18 cellular contexts compared by ENCODE assay signal in genomic region chr1:6298940-6299465, GRCh38. TPM values are rescaled to one million over a fixed set of nuclear protein-coding genes. Genes with fewer than 3 reads are reported as not detected.
DNase-seq lines count a peak whose midpoint lies in the region; ATAC-seq and TF ChIP-seq lines count a peak whose summit lies in the region.
"Had no signal": no experiment of that assay in that cellular context is flagged by ENCODE, and none has a peak within 500 bp of the region (broad histone marks: within the 10 kb centered on the region; RNA-seq: fewer than 3 reads in every experiment).

No MANE protein-coding gene starts in this region.

- H3K27me3 Mint-ChIP-seq in H9 (ENCODE audit: low read depth), result no peaks in the 10 kb centered on the region; the same call in 1 of the 2 replicates
- H3K27me3 Mint-ChIP-seq in effector memory CD8-positive, alpha-beta T cell, result no peaks in the 10 kb centered on the region
- no peaks in the 10 kb centered on the region for H3K27me3 Mint-ChIP-seq in nephron progenitor cell (ENCODE audit: low read depth, poor library complexity)
- H3K27me3 Mint-ChIP-seq: B cell had no signal

- H3K56ac ChIP-seq in H9 (ENCODE audit: insufficient read length, low read depth, low read length), result no peak overlapping the region

- no peak overlapping the region for H3K9ac ChIP-seq in H9 (ENCODE audit: extremely low read depth, insufficient read length, low read length)

- CTCF ChIA-PET in PC-9 (lab: Charles Lee), result no interaction called here

- H3K27me3 ChIP-seq in H9 (ENCODE audit: insufficient read depth, low read length), result no peaks in the 10 kb centered on the region
- no peaks in the 10 kb centered on the region for H3K27me3 ChIP-seq in SJCRH30
- no peaks in the 10 kb centered on the region for H3K27me3 ChIP-seq in PC-9 (ENCODE audit: insufficient read depth, low read depth)

- H3K4me3 ChIP-seq in SJCRH30 (no peak overlapping the region), PC-9 (no peak overlapping the region)
- H3K4me3 ChIP-seq: K562, SK-N-MC had no signal

- no TSS peak for BruUV-seq in PC-9 (replicated peaks; lab: Mats Ljungman, UMichigan)

- no peak overlapping the region for H2BK15ac ChIP-seq in H9 (ENCODE audit: low read depth, low read length)

- H3K36me3 ChIP-seq in SJCRH30, result peaks cover 10% of the 10 kb centered on the region
- H3K36me3 ChIP-seq in PC-9 (ENCODE audit: low read depth), result no peaks in the 10 kb centered on the region

- H4K20me1 ChIP-seq in H9 (ENCODE audit: control insufficient read depth, insufficient read depth, insufficient read length) (no peaks in the 10 kb centered on the region), PC-9 (ENCODE audit: insufficient read depth) (no peaks in the 10 kb centered on the region)

- no peak overlapping the region for H2BK5ac ChIP-seq in H9 (ENCODE audit: insufficient read length, low read length)

- no peaks in the 10 kb centered on the region for H3K9me3 Mint-ChIP-seq in H9
- H3K9me3 Mint-ChIP-seq in effector memory CD8-positive, alpha-beta T cell, result no peaks in the 10 kb centered on the region
- H3K9me3 Mint-ChIP-seq in nephron progenitor cell, result peaks cover 5% of the 10 kb centered on the region

- intact Hi-C loops in PC-9 (cut with micrococcal nuclease; ENCODE audit: unreplicated experiment), result no loop called here

- no peak overlapping the region for H2AFZ ChIP-seq in H9 (ENCODE audit: low read length)
- H2AFZ ChIP-seq in PC-9, result no peak overlapping the region

- H4K91ac ChIP-seq in H9 (ENCODE audit: insufficient read length, low read depth, low read length), result no peak overlapping the region

- no peak for DNase-seq in H9
- DNase-seq in SJCRH30, result peak; percentile 34 to 52
- DNase-seq in effector memory CD8-positive, alpha-beta T cell, result no peak
- no peak for DNase-seq in nephron progenitor cell
- no peak for DNase-seq in NCI-H2171 (lab: John Stamatoyannopoulos, UW)
- DNase-seq in MV-4-11 (lab: John Stamatoyannopoulos, UW), result no peak
- DNase-seq in PC-9, result no peak
- DNase-seq: GF-D8, GOT3, NCI-H1694 treated with DMSO at 0.1 percent for 48 hours, NCI-H510A, NCI-H748 treated with DMSO at 0.1 percent for 48 hours had no signal

- H3K4me2 ChIP-seq in H9 (ENCODE audit: insufficient read depth, insufficient read length, low read length) (no peak overlapping the region), PC-9 (no peak overlapping the region)

- no peak overlapping the region for H2BK120ac ChIP-seq in H9 (ENCODE audit: low read depth, low read length, poor library complexity, severe bottlenecking)

- POLR2A ChIA-PET in PC-9 (lab: Charles Lee; ENCODE audit: unreplicated experiment), result no interaction called here

- no peak overlapping the region for H3K14ac ChIP-seq in H9 (ENCODE audit: insufficient read depth, low read length)

- no peaks in the 10 kb centered on the region for H3K4me1 Mint-ChIP-seq in H9
- peaks cover 16 to 24% of the 10 kb centered on the region in 2 donors for H3K4me1 Mint-ChIP-seq in effector memory CD8-positive, alpha-beta T cell (ENCODE audit: low read depth in 2 of 2)
- peaks cover 9% of the 10 kb centered on the region for H3K4me1 Mint-ChIP-seq in nephron progenitor cell
- H3K4me1 Mint-ChIP-seq: B cell had no signal

- WGBS in H9 (ENCODE audit: extremely low coverage, insufficient read length, low lambda C conversion rate), result no CpG with 5 or more reads among the region's 8 CpGs

- no peak for ATAC-seq in effector memory CD8-positive, alpha-beta T cell (replicated peaks)
- ATAC-seq in HG03025 (IDR thresholded peaks at IDR 0.05; ENCODE audit: low FRiP score, unreplicated experiment), result no peak
- ATAC-seq: K562 had no signal

- H3K79me2 ChIP-seq in H9 (ENCODE audit: insufficient read depth, low read length), result no peaks in the 10 kb centered on the region
- no peaks in the 10 kb centered on the region for H3K79me2 ChIP-seq in PC-9 (ENCODE audit: low read depth)

- H3K9me3 ChIP-seq in H9 (ENCODE audit: control insufficient read depth, low read depth, low read length) (no peaks in the 10 kb centered on the region), SJCRH30 (replicated peaks) (no peaks in the 10 kb centered on the region), PC-9 (ENCODE audit: insufficient read depth, low read depth) (no peaks in the 10 kb centered on the region)

- no peak overlapping the region for H4K8ac ChIP-seq in H9 (replicated peaks; ENCODE audit: insufficient read length, low read depth, low read length)

- no peaks in the 10 kb centered on the region for H3K9me2 ChIP-seq in PC-9 (ENCODE audit: insufficient read depth)

- no peak overlapping the region for H2AK5ac ChIP-seq in H9 (ENCODE audit: insufficient read length, low read length)

- H3K23me2 ChIP-seq in H9 (ENCODE audit: insufficient read length, low read depth, low read length, poor library complexity, severe bottlenecking), result no peaks in the 10 kb centered on the region

- H2BK20ac ChIP-seq in H9 (ENCODE audit: low read depth, low read length, poor library complexity, severe bottlenecking), result no peak overlapping the region

- no peaks in the 10 kb centered on the region for H3K79me1 ChIP-seq in H9 (ENCODE audit: insufficient read depth, low read depth, low read length, poor library complexity, severe bottlenecking)

- H3K18ac ChIP-seq in H9 (ENCODE audit: insufficient read length, low read depth, low read length), result no peak overlapping the region

- H3K36me3 Mint-ChIP-seq in H9 (ENCODE audit: insufficient read depth in 1 of 3, low read depth in 3 of 3), result peaks cover 14 to 26% (median 18%) of the 10 kb centered on the region in 3 experiments; a peak in 6 of 7 replicates
- H3K36me3 Mint-ChIP-seq in effector memory CD8-positive, alpha-beta T cell (ENCODE audit: insufficient read depth), result peaks cover 3% of the 10 kb centered on the region
- peaks cover 18% of the 10 kb centered on the region for H3K36me3 Mint-ChIP-seq in nephron progenitor cell (ENCODE audit: low read depth)

- H2BK12ac ChIP-seq in H9 (ENCODE audit: insufficient read length, low read depth, low read length), result no peak overlapping the region

- H3K27ac Mint-ChIP-seq in H9 (peak overlapping the region in 2 of 3 experiments; percentile 54 to 89; a peak in 3 of 7 replicates), nephron progenitor cell (peak overlapping the region; percentile 5)
- peak overlapping the region; percentile 41 to 64 for H3K27ac Mint-ChIP-seq in effector memory CD8-positive, alpha-beta T cell
- H3K27ac Mint-ChIP-seq: B cell had no signal

- no peak overlapping the region for H4K5ac ChIP-seq in H9 (ENCODE audit: insufficient read length, low read depth, low read length)

- H3K4ac ChIP-seq in H9 (ENCODE audit: low read depth, low read length), result no peak overlapping the region

- H3K23ac ChIP-seq in H9 (ENCODE audit: insufficient read length, low read depth, low read length), result no peak overlapping the region

- no peak overlapping the region for H3T11ph ChIP-seq in H9 (ENCODE audit: low read length)

- H3K27ac ChIP-seq in H9 (ENCODE audit: insufficient read length, low read depth, low read length), result no peak overlapping the region
- H3K27ac ChIP-seq in SJCRH30, result peak overlapping the region; percentile 79
- no peak overlapping the region for H3K27ac ChIP-seq in PC-9
- H3K27ac ChIP-seq: SK-N-MC had no signal

- no peak overlapping the region for H3K4me3 Mint-ChIP-seq in H9
- H3K4me3 Mint-ChIP-seq in effector memory CD8-positive, alpha-beta T cell, result no peak overlapping the region
- H3K4me3 Mint-ChIP-seq in nephron progenitor cell, result no peak overlapping the region
- H3K4me3 Mint-ChIP-seq: B cell had no signal

- peaks cover 6% of the 10 kb centered on the region; the same call in 1 of the 2 replicates for H3F3A ChIP-seq in PC-9 (ENCODE audit: insufficient read depth, low read depth)

- H3K4me1 ChIP-seq in H9 (ENCODE audit: insufficient read depth, low read length) (no peaks in the 10 kb centered on the region), SJCRH30 (peaks cover 44% of the 10 kb centered on the region), PC-9 (replicated peaks; ENCODE audit: insufficient read depth) (peaks cover 20% of the 10 kb centered on the region)

- TF ChIP-seq CTCF in H9 (conservative IDR thresholded peaks at IDR 0.05), result no peak
- TF ChIP-seq CTCF in nephron progenitor cell (IDR thresholded peaks at IDR 0.05), result no peak
- no peak for TF ChIP-seq CTCF in PC-9 (conservative IDR thresholded peaks at IDR 0.05)

RNA-seq across cellular contexts. Expression of gene GPR153, which starts 38.1 kb away (rescaled TPM):
- total RNA-seq in H9 (2021) (8.9 and 9.6 TPM in 2 replicates), PC-9 (2021) (7.9 and 8.0 TPM in 2 replicates)
- total RNA-seq in SJCRH30 (2014; rRNA removed; shearing (Covaris generic)), result 58.2 and 61.3 TPM in 2 replicates

RNA-seq across cellular contexts. Expression of gene HES3, which starts 55.0 kb away (rescaled TPM):
- total RNA-seq in H9 (2021) (89.9 and 93.4 TPM in 2 replicates), PC-9 (2021) (not detected in 2 replicates)
- total RNA-seq in SJCRH30 (2014; rRNA removed; shearing (Covaris generic)), result not detected in 2 replicates
- total RNA-seq: A172, B cell, Daoy, K562 had no signal

Comparison
In these comparisons a context has a peak if more than half of its experiments do, and no peak if none do; other contexts are left out.
1. DNase-seq: peak in SJCRH30 (2 of 2); none in H9 (single experiment), effector memory CD8-positive, alpha-beta T cell (0 of 3), nephron progenitor cell (single experiment), NCI-H2171 (single experiment), MV-4-11 (single experiment) and PC-9 (0 of 2).
2. H3K27ac Mint-ChIP-seq: peak in every context shown above with its lines; median percentile 72 in H9; 52 in effector memory CD8-positive, alpha-beta T cell; 5 in nephron progenitor cell.
3. RNA of gene HES3, which starts 55.0 kb away (total RNA-seq): 89.9 to 93.4 TPM in H9; not detected in SJCRH30 and not detected in PC-9; every median in the first group is over 10 times any median in the second.